Comparison of ENCODE assay signal across 8 cellular contexts in the genomic region with DNA sequence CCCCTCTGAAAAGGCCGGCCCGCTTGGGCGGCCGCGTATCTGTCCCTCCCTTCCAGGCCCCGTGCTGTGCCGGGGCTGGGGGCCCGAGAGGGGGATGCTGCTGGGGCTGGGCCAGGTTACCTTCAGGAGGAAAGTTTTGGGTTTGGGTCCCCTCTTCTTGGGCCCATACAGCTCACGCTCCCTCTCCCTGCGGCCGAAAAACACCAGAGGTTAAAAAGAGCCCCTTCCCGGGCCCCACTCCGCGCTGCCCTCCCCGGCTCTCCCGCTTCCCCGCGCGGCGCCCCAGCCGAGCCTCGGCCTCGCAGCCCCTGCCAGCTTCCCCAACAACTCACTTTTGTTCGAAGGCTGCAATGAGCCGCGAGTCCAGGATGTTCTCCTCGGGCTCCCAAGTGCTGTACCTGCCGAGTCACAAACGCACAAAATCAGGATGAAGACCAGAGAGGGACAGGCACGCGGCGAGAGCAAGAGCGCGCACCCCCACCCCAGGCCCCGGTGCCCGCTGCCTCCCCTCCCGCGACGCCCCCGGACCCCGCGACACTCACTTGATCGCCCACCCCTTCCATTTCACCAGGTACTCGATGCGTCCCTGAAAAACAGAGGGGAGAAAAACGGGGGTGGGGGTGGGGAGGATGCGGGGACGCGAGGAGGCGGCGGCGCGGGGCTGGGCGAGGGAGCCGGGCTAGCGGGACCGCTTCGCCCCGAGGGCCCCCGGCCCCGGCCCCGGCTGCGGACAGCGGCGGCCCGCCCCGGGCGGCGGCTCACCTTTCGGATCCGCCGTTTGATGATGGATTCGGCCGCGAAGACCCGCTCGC. TPM values are rescaled to one million over a fixed set of nuclear protein-coding genes. Genes with fewer than 3 reads are reported as not detected.
DNase-seq lines count a peak whose midpoint lies in the region; ATAC-seq and TF ChIP-seq lines count a peak whose summit lies in the region.

No MANE protein-coding gene starts in this region.

- H3K4me1 Mint-ChIP-seq in T-cell = peaks cover 55 to 60% (median 56%) of the 10 kb centered on the region in 3 donors

- H3K9me3 ChIP-seq in colonic mucosa (no peaks in the 10 kb centered on the region), lower lobe of right lung (no peaks in the 10 kb centered on the region), subcutaneous abdominal adipose tissue (ENCODE audit: control insufficient read depth in 5 of 5, low read length in 5 of 5) (no peaks in the 10 kb centered on the region)

- H3K27ac ChIP-seq in colonic mucosa (peak overlapping the region; percentile 58), lower lobe of right lung (peak overlapping the region; percentile 80), subcutaneous abdominal adipose tissue (ENCODE audit: low read depth, low read length) (peak overlapping the region; percentile 50)

- POLR2A ChIA-PET in T-cell (lab: Charles Lee) = interaction anchor here (0.8 to 1.3 kb wide), 3 partner anchors 17 to 448 kb away, joined by 3 to 4 read pairs (median 3); no protein-coding TSS in a partner anchor

- peak overlapping the region; percentile 84 to 85 for H3K27ac Mint-ChIP-seq in T-cell

- intact Hi-C loops in colonic mucosa (cut with DNase I) = loop anchor here (5.0 kb wide), 1 partner anchor 51 kb away; no protein-coding TSS in a partner anchor
- intact Hi-C loops in lower lobe of right lung (cut with DNase I) = no loop called here

- H3K4me3 ChIP-seq in colonic mucosa (peak overlapping the region; percentile 57), lower lobe of right lung (peak overlapping the region; percentile 70), subcutaneous abdominal adipose tissue (ENCODE audit: low read depth in 1 of 5, low read length in 5 of 5) (peak overlapping the region; percentile 59 to 90 (median 69))

- peaks cover 2% of the 10 kb centered on the region for H3K36me3 Mint-ChIP-seq in T-cell

- H3K4me3 Mint-ChIP-seq in T-cell = peak overlapping the region; percentile 86 to 94 (median 93)

- H3K27me3 ChIP-seq in colonic mucosa (peaks cover 16% of the 10 kb centered on the region), lower lobe of right lung (ENCODE audit: low read depth) (no peaks in the 10 kb centered on the region), subcutaneous abdominal adipose tissue (ENCODE audit: control insufficient read depth in 5 of 5, insufficient read depth in 4 of 5, low read length in 5 of 5) (no peaks in the 10 kb centered on the region)

- no peak for TF ChIP-seq CTCF in colonic mucosa (IDR thresholded peaks at IDR 0.05)
- TF ChIP-seq CTCF in lower lobe of right lung (IDR thresholded peaks at IDR 0.05) = no peak

- H3K9me3 Mint-ChIP-seq in T-cell = no peaks in the 10 kb centered on the region

- DNase-seq in EL = peak; percentile 30
- peak in 10 of 34 experiments; percentile 12 to 34 (median 19) for DNase-seq in T-cell
- DNase-seq in colonic mucosa = no peak
- DNase-seq in lower lobe of right lung = peak; percentile 52
- DNase-seq in inferior parietal cortex (ENCODE audit: extremely low spot score) = no peak

- H3K9ac ChIP-seq in colonic mucosa (ENCODE audit: low read depth in 2 of 2, low read length in 2 of 2) (peak overlapping the region; percentile 59 to 74), subcutaneous abdominal adipose tissue (ENCODE audit: low read length in 5 of 5) (peak overlapping the region in 4 of 5 donors; percentile 44 to 72 (median 54))

- H3K27me3 Mint-ChIP-seq in T-cell = no peaks in the 10 kb centered on the region

- H3K36me3 ChIP-seq in colonic mucosa = no peaks in the 10 kb centered on the region
- peaks cover 29% of the 10 kb centered on the region for H3K36me3 ChIP-seq in lower lobe of right lung
- peaks cover 0 to 24% (median 10%) of the 10 kb centered on the region in 5 donors for H3K36me3 ChIP-seq in subcutaneous abdominal adipose tissue (ENCODE audit: control insufficient read depth in 5 of 5, insufficient read depth in 5 of 5, low read length in 5 of 5)

- CTCF ChIA-PET in T-cell (lab: Charles Lee) = interaction anchor here (0.5 to 2.6 kb wide), 11 partner anchors 9 to 917 kb away, joined by 3 to 9 read pairs (median 4); partner anchors contain the start of genes CBX7 (in 1 of the 2) and RPL3 (in 1 of the 2)

- H3K4me1 ChIP-seq in colonic mucosa (no peaks in the 10 kb centered on the region), lower lobe of right lung (peaks cover 29% of the 10 kb centered on the region), subcutaneous abdominal adipose tissue (ENCODE audit: control insufficient read depth in 5 of 5, insufficient read depth in 5 of 5, low read length in 5 of 5) (peaks cover 6 to 45% (median 35%) of the 10 kb centered on the region in 5 donors)

- peak; percentile 16 for ATAC-seq in HG02588 (IDR thresholded peaks at IDR 0.05; ENCODE audit: unreplicated experiment)
- ATAC-seq in T-cell (replicated peaks in 1 of 4) = peak; percentile 10 to 21 (median 16)
- no peak for ATAC-seq in lower lobe of right lung
- ATAC-seq in GM18858 (IDR thresholded peaks at IDR 0.05; ENCODE audit: unreplicated experiment) = no peak

RNA-seq across cellular contexts. Expression of gene CBX6, which starts 0.5 kb away (rescaled TPM):
- total RNA-seq in T-cell (10 to 100 TPM; 41.2 to 92.0 (median 87.1) TPM), colonic mucosa (10 to 100 TPM in 1 of 2 donors, 1 to 10 TPM in 1; 9.2 to 14.5 TPM), lower lobe of right lung (54.7 TPM)

RNA-seq across cellular contexts. Expression of gene NPTXR, which starts 27.7 kb away (rescaled TPM):
- 10 to 100 TPM in 2 of 5 donors, 1 to 10 TPM in 3; 4.9 to 13.2 (median 9.1) TPM for total RNA-seq in T-cell
- 1 to 10 TPM in 1 of 2 donors, under 1 TPM in 1; 0.82 to 2.0 TPM for total RNA-seq in colonic mucosa
- total RNA-seq in lower lobe of right lung = 5.1 TPM

Comparison
In these comparisons a context has a peak if more than half of its experiments do, and no peak if none do; other contexts are left out.
1. DNase-seq: peak in EL (single experiment) and lower lobe of right lung (single experiment); none in colonic mucosa (single experiment) and inferior parietal cortex (single experiment).
2. ATAC-seq: peak in HG02588 (single experiment) and T-cell (4 of 4); none in lower lobe of right lung (0 of 2) and GM18858 (single experiment).
3. Peak in every context shown above with its lines, with median percentiles within 50 percentile points of each other: H3K27ac ChIP-seq and H3K4me3 ChIP-seq.